19 cellular contexts compared by ENCODE assay signal in genomic region chr6:140311146-140311545, GRCh38.
DNase-seq lines count a peak whose midpoint lies in the region; ATAC-seq and TF ChIP-seq lines count a peak whose summit lies in the region.
"Had no signal": no experiment of that assay in that cellular context is flagged by ENCODE, and none has a peak within 500 bp of the region (broad histone marks: within the 10 kb centered on the region; RNA-seq: fewer than 3 reads in every experiment).

No MANE protein-coding gene starts in this region.

- peaks cover 1% of the 10 kb centered on the region for H3K36me3 Mint-ChIP-seq in osteocyte (ENCODE audit: unreplicated experiment)
- H3K36me3 Mint-ChIP-seq: CD4-positive, alpha-beta memory T cell had no signal

- H3K4me3 ChIP-seq in AG09309 (ENCODE audit: control insufficient read depth, low read depth, low read length) (no peak overlapping the region), HCT116 (replicated peaks in 1 of 2; ENCODE audit: low read depth in 1 of 2, low read length in 2 of 2) (no peak overlapping the region), choroid plexus epithelial cell (ENCODE audit: low read depth, low read length) (no peak overlapping the region), PC-3 (ENCODE audit: low read length) (no peak overlapping the region)
- H3K4me3 ChIP-seq: BLaER1 had no signal

- peak overlapping the region; percentile 34 for H3K27ac Mint-ChIP-seq in osteocyte (ENCODE audit: unreplicated experiment)
- H3K27ac Mint-ChIP-seq: CD4-positive, alpha-beta memory T cell had no signal

- H3K79me2 ChIP-seq in HCT116 (ENCODE audit: insufficient read depth, low read length) (no peaks in the 10 kb centered on the region), PC-3 (ENCODE audit: low read length) (no peaks in the 10 kb centered on the region)

- BruUV-seq in HCT116 (replicated peaks; lab: Mats Ljungman, UMichigan) (no TSS peak), PC-3 (replicated peaks; lab: Mats Ljungman, UMichigan) (no TSS peak)

- CTCF ChIA-PET in HCT116 (lab: Charles Lee) (no interaction called here), PC-3 (lab: Charles Lee) (no interaction called here)

- peaks cover 9% of the 10 kb centered on the region for H3K9me3 Mint-ChIP-seq in osteocyte (ENCODE audit: unreplicated experiment)
- H3K9me3 Mint-ChIP-seq: CD4-positive, alpha-beta memory T cell had no signal

- H3K4me3 Mint-ChIP-seq in osteocyte (ENCODE audit: unreplicated experiment): no peak overlapping the region
- H3K4me3 Mint-ChIP-seq: CD4-positive, alpha-beta memory T cell had no signal

- peak; percentile 2 for DNase-seq in AG09309 (ENCODE audit: low read depth)
- DNase-seq in HCT116 (ENCODE audit: low read depth, low spot score): no peak
- peak; percentile 25 for DNase-seq in choroid plexus epithelial cell (ENCODE audit: low read depth)
- DNase-seq in osteocyte (ENCODE audit: extremely low spot score, unreplicated experiment): no peak
- no peak for DNase-seq in COLO668 (lab: John Stamatoyannopoulos, UW; ENCODE audit: unreplicated experiment)
- no peak for DNase-seq in HCEC 1CT
- DNase-seq in PC-3: no peak
- no peak for DNase-seq in DMS79 treated with DMSO at 0.1 percent for 48 hours (lab: John Stamatoyannopoulos, UW)
- DNase-seq: Calu3; CD4-positive, alpha-beta memory T cell; H7; Kasumi-1; NCI-H1105; NCI-H2081 treated with DMSO at 0.1 percent for 48 hours; NCI-H510A; NCI-H774; OCI-M1; SIG-M5 had no signal

- H3K9ac ChIP-seq in HCT116 (ENCODE audit: low read length) (no peak overlapping the region), PC-3 (ENCODE audit: low read length) (no peak overlapping the region)
- H3K9ac ChIP-seq: BLaER1 had no signal

- POLR2A ChIA-PET in HCT116 (lab: Charles Lee): no interaction called here
- POLR2A ChIA-PET in PC-3 (lab: Charles Lee; ENCODE audit: unreplicated experiment): no interaction called here

- peak overlapping the region; percentile 24 for H2AFZ ChIP-seq in HCT116 (ENCODE audit: low read depth, low read length, poor library complexity, severe bottlenecking)
- no peak overlapping the region for H2AFZ ChIP-seq in PC-3 (ENCODE audit: low read length)

- H3K27me3 ChIP-seq in HCT116 (ENCODE audit: insufficient read depth, low read length): no peaks in the 10 kb centered on the region
- no peaks in the 10 kb centered on the region for H3K27me3 ChIP-seq in PC-3 (ENCODE audit: low read length)
- H3K27me3 ChIP-seq: BLaER1 had no signal

- no peak for TF ChIP-seq RAD21 in HCT116 (IDR thresholded peaks at IDR 0.05; ENCODE audit: low read depth)

- no peaks in the 10 kb centered on the region for H3F3A ChIP-seq in PC-3 (ENCODE audit: low read length, unreplicated experiment)

- no peak for TF ChIP-seq POLR2A in HCT116 (IDR thresholded peaks at IDR 0.05; ENCODE audit: borderline replicate concordance, extremely low read depth, insufficient read depth, insufficient read length)

- no peaks in the 10 kb centered on the region for H3K9me2 ChIP-seq in HCT116 (ENCODE audit: insufficient read depth)
- no peaks in the 10 kb centered on the region for H3K9me2 ChIP-seq in PC-3 (replicated peaks; ENCODE audit: low read length)

- TF ChIP-seq CTCF in AG09309 (IDR thresholded peaks at IDR 0.05; ENCODE audit: control insufficient read depth, insufficient read depth, low read depth, low read length, missing control alignments) (no peak), HCT116 (IDR thresholded peaks at IDR 0.05 in 2 of 3, conservative IDR thresholded peaks at IDR 0.05 in 1 of 3; ENCODE audit: borderline replicate concordance in 1 of 3, insufficient read depth in 1 of 3, low read depth in 2 of 3, low read length in 2 of 3) (no peak), choroid plexus epithelial cell (conservative IDR thresholded peaks at IDR 0.05; ENCODE audit: low read depth, low read length) (no peak), osteocyte (IDR thresholded peaks at IDR 0.05) (no peak), PC-3 (conservative IDR thresholded peaks at IDR 0.05; ENCODE audit: low read depth, low read length) (no peak)

- H3K4me2 ChIP-seq in HCT116 (ENCODE audit: low read length): no peak overlapping the region
- no peak overlapping the region for H3K4me2 ChIP-seq in PC-3 (ENCODE audit: low read length)
- H3K4me2 ChIP-seq: BLaER1 had no signal

- H4K20me1 ChIP-seq in HCT116 (ENCODE audit: insufficient read depth): no peaks in the 10 kb centered on the region
- H4K20me1 ChIP-seq in PC-3 (ENCODE audit: low read length): no peaks in the 10 kb centered on the region
- H4K20me1 ChIP-seq: BLaER1 had no signal

- intact Hi-C loops in HCT116 (cut with micrococcal nuclease) (no loop called here), PC-3 (cut with micrococcal nuclease) (no loop called here)

- no peaks in the 10 kb centered on the region for H3K9me3 ChIP-seq in HCT116 (ENCODE audit: control insufficient read depth in 1 of 2, insufficient read depth in 1 of 2, low read depth in 1 of 2, low read length in 2 of 2)
- no peaks in the 10 kb centered on the region for H3K9me3 ChIP-seq in PC-3 (ENCODE audit: low read length)
- H3K9me3 ChIP-seq: BLaER1 had no signal

- H3K36me3 ChIP-seq in HCT116 (ENCODE audit: control insufficient read depth in 1 of 2, insufficient read depth in 2 of 2, low read length in 2 of 2) (no peaks in the 10 kb centered on the region), PC-3 (ENCODE audit: low read depth, low read length) (no peaks in the 10 kb centered on the region)
- H3K36me3 ChIP-seq: BLaER1 had no signal

- RAD21 ChIA-PET in HCT116 (lab: Charles Lee; ENCODE audit: low non-redundant PET in 1 of 2, low total read pairs in 2 of 2, uncharacterized antibody in 2 of 2, unreplicated experiment in 2 of 2): no interaction called here

- H3K27me3 Mint-ChIP-seq in osteocyte (ENCODE audit: unreplicated experiment): no peaks in the 10 kb centered on the region
- H3K27me3 Mint-ChIP-seq: CD4-positive, alpha-beta memory T cell had no signal

- peaks cover 5% of the 10 kb centered on the region for H3K4me1 Mint-ChIP-seq in osteocyte (ENCODE audit: unreplicated experiment)
- H3K4me1 Mint-ChIP-seq: CD4-positive, alpha-beta memory T cell had no signal

- ATAC-seq in HCT116: no peak
- ATAC-seq in PC-3: no peak

- H3K4me1 ChIP-seq in HCT116 (ENCODE audit: control insufficient read depth in 1 of 2, insufficient read depth in 2 of 2, low read length in 2 of 2): no peaks in the 10 kb centered on the region
- no peaks in the 10 kb centered on the region for H3K4me1 ChIP-seq in PC-3 (ENCODE audit: insufficient read depth, low read length)

- H3K27ac ChIP-seq in HCT116 (ENCODE audit: low read depth, low read length): no peak overlapping the region
- H3K27ac ChIP-seq in PC-3 (ENCODE audit: low read length): no peak overlapping the region
- H3K27ac ChIP-seq: BLaER1 had no signal

TF ChIP-seq in HCT116, 20 proteins besides CTCF, POLR2A, EP300 and RAD21 (continues in another document):
- TF ChIP-seq TCF7L2 (IDR thresholded peaks at IDR 0.05; ENCODE audit: borderline replicate concordance, extremely low read depth, insufficient read depth, insufficient read length) (no peak), CEBPB (IDR thresholded peaks at IDR 0.05; ENCODE audit: low read depth) (no peak), FOSL1 (IDR thresholded peaks at IDR 0.05; ENCODE audit: low read depth) (no peak), POLR2AphosphoS5 (IDR thresholded peaks at IDR 0.05; ENCODE audit: low read depth, low read length) (no peak), ZBTB33 (IDR thresholded peaks at IDR 0.05; ENCODE audit: extremely low read depth, insufficient replicate concordance, low read length) (no peak), ATF3 (IDR thresholded peaks at IDR 0.05) (no peak), SP1 (IDR thresholded peaks at IDR 0.05; ENCODE audit: low read depth) (no peak), EZH2 (IDR thresholded peaks at IDR 0.05) (no peak), ZFX (IDR thresholded peaks at IDR 0.05) (no peak), ELF1 (IDR thresholded peaks at IDR 0.05; ENCODE audit: borderline replicate concordance, low read depth) (no peak), CBX3 (IDR thresholded peaks at IDR 0.05; ENCODE audit: low read depth) (no peak), EZH2phosphoT487 (IDR thresholded peaks at IDR 0.05; ENCODE audit: borderline replicate concordance) (no peak), YY1 (IDR thresholded peaks at IDR 0.05; ENCODE audit: extremely low read depth, insufficient replicate concordance, low read depth, low read length) (no peak), EGR1 (IDR thresholded peaks at IDR 0.05; ENCODE audit: low read depth) (no peak)

Comparison
In these comparisons a context has a peak if more than half of its experiments do, and no peak if none do; other contexts are left out.
1. DNase-seq: peak in AG09309 (single experiment) and choroid plexus epithelial cell (single experiment); none in HCT116 (single experiment), osteocyte (single experiment), COLO668 (single experiment), HCEC 1CT (single experiment), PC-3 (single experiment) and DMS79 treated with DMSO at 0.1 percent for 48 hours (single experiment).